Comparison of ENCODE assay signal across 7 cellular contexts in the genomic region with DNA sequence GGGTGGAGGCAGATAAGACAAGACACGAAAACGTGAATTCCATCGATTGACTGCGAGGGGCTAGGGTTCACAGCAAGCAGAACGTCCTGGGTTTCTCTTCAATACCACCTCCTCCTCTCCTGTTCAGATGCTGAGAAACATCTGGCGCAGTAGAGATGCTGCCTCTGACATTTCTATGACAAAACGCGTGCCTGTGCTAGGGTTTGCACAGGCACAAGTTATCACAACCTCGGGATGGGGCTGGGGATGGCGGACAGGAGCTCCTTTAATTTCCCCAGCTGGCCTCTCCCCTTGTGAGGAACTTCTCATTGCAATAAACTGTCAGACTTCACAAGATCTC.
A peak's percentile ranks its signal among the peaks of the same experiment; 100 is the strongest.
DNase-seq lines count a peak whose midpoint lies in the region; ATAC-seq and TF ChIP-seq lines count a peak whose summit lies in the region.

No MANE protein-coding gene starts in this region.

- peak overlapping the region; percentile 77 for H3K4me3 ChIP-seq in iPS-18a (ENCODE audit: low read length)

- DNase-seq in HT1080 (ENCODE audit: low read depth): peak; percentile 10
- no peak for DNase-seq in stimulated activated naive B cell treated with anti-CD40 and anti-IgM and Interleukin-4, amounts not matched to agents 10 μg/mL and 1 μg/mL and 100 μg/mL, for 72 hours
- no peak for DNase-seq in SHP77 (lab: John Stamatoyannopoulos, UW)
- DNase-seq in occipital lobe (lab: John Stamatoyannopoulos, UW): no peak
- DNase-seq in erythroblast (lab: John Stamatoyannopoulos, UW): no peak

- no peak for ATAC-seq in activated T-helper 17 cell treated with anti-CD3 and anti-CD28 coated beads, Interleukin-2, amount 50 U/mL, for 72 hours (replicated peaks)
- no peak for ATAC-seq in stimulated activated naive B cell treated with anti-CD40 and anti-IgM and Interleukin-4, amounts not matched to agents 10 μg/mL and 1 μg/mL and 100 μg/mL, for 72 hours (replicated peaks)

- H3K36me3 Mint-ChIP-seq in activated T-helper 17 cell treated with anti-CD3 and anti-CD28 coated beads, Interleukin-2, amount 50 U/mL, for 72 hours (ENCODE audit: low read depth): no peaks in the 10 kb centered on the region
- no peaks in the 10 kb centered on the region for H3K36me3 Mint-ChIP-seq in stimulated activated naive B cell treated with anti-CD40 and anti-IgM and Interleukin-4, amounts not matched to agents 10 μg/mL and 1 μg/mL and 100 μg/mL, for 72 hours

- TF ChIP-seq POLR2A in erythroblast (IDR thresholded peaks at IDR 0.05; ENCODE audit: low read length): no peak

- H3K27me3 ChIP-seq in iPS-18a (ENCODE audit: control insufficient read depth, insufficient read depth, low read length): peaks cover 39% of the 10 kb centered on the region

- H3K27ac ChIP-seq in iPS-18a (ENCODE audit: low read length): no peak overlapping the region

- peak overlapping the region; percentile 29 for H3K9ac ChIP-seq in iPS-18a (ENCODE audit: low read length)

- peak overlapping the region; percentile 79 for H3K4me3 Mint-ChIP-seq in activated T-helper 17 cell treated with anti-CD3 and anti-CD28 coated beads, Interleukin-2, amount 50 U/mL, for 72 hours
- H3K4me3 Mint-ChIP-seq in stimulated activated naive B cell treated with anti-CD40 and anti-IgM and Interleukin-4, amounts not matched to agents 10 μg/mL and 1 μg/mL and 100 μg/mL, for 72 hours: peak overlapping the region; percentile 67 to 80

- H3K27ac Mint-ChIP-seq in activated T-helper 17 cell treated with anti-CD3 and anti-CD28 coated beads, Interleukin-2, amount 50 U/mL, for 72 hours: peak overlapping the region; percentile 34
- no peak overlapping the region for H3K27ac Mint-ChIP-seq in stimulated activated naive B cell treated with anti-CD40 and anti-IgM and Interleukin-4, amounts not matched to agents 10 μg/mL and 1 μg/mL and 100 μg/mL, for 72 hours

- no peaks in the 10 kb centered on the region for H3K9me3 ChIP-seq in iPS-18a (ENCODE audit: control insufficient read depth, low read depth, low read length)

- H3K36me3 ChIP-seq in iPS-18a (ENCODE audit: control insufficient read depth, low read depth, low read length): no peaks in the 10 kb centered on the region

- peaks cover 10% of the 10 kb centered on the region for H3K4me1 ChIP-seq in iPS-18a (ENCODE audit: control insufficient read depth, low read depth, low read length)

- H3K27me3 Mint-ChIP-seq in activated T-helper 17 cell treated with anti-CD3 and anti-CD28 coated beads, Interleukin-2, amount 50 U/mL, for 72 hours: no peaks in the 10 kb centered on the region
- H3K27me3 Mint-ChIP-seq in stimulated activated naive B cell treated with anti-CD40 and anti-IgM and Interleukin-4, amounts not matched to agents 10 μg/mL and 1 μg/mL and 100 μg/mL, for 72 hours: peaks cover 30 to 37% of the 10 kb centered on the region in 2 donors

- no peaks in the 10 kb centered on the region for H3K9me3 Mint-ChIP-seq in activated T-helper 17 cell treated with anti-CD3 and anti-CD28 coated beads, Interleukin-2, amount 50 U/mL, for 72 hours
- H3K9me3 Mint-ChIP-seq in stimulated activated naive B cell treated with anti-CD40 and anti-IgM and Interleukin-4, amounts not matched to agents 10 μg/mL and 1 μg/mL and 100 μg/mL, for 72 hours: no peaks in the 10 kb centered on the region

- peaks cover 13% of the 10 kb centered on the region for H3K4me1 Mint-ChIP-seq in activated T-helper 17 cell treated with anti-CD3 and anti-CD28 coated beads, Interleukin-2, amount 50 U/mL, for 72 hours
- H3K4me1 Mint-ChIP-seq in stimulated activated naive B cell treated with anti-CD40 and anti-IgM and Interleukin-4, amounts not matched to agents 10 μg/mL and 1 μg/mL and 100 μg/mL, for 72 hours: peaks cover 0 to 19% of the 10 kb centered on the region in 2 donors
